Comparison of ENCODE assay signal across 27 cellular contexts in the genomic region with DNA sequence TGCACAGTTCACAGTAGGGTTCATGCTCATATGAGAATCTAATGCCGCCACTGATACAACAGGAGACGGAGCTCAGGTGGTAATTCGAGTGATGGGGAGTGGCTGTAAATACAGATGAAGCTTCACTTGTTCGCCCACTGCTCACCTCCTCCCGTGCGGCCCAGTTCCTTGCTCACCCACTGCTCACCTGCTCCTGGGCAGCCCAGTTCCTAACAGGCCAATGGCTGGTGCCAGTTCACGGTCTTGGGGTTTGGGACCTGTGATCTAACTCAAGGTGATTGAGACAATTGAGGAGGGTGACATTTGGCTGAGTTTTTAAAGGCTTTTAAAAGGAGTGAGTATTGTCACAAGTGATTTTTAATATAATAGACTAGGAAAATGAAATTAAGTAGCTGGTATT.
"Had no signal": no experiment of that assay in that cellular context is flagged by ENCODE, and none has a peak within 500 bp of the region (broad histone marks: within the 10 kb centered on the region; RNA-seq: fewer than 3 reads in every experiment).

No MANE protein-coding gene starts in this region.

- H3K9me3 ChIP-seq: thyroid gland, upper lobe of right lung had no signal

- DNase-seq: activated CD4-positive, alpha-beta T cell treated with anti-CD3 and anti-CD28 coated beads for 4 hours; activated CD4-positive, alpha-beta T cell treated with anti-CD3 and anti-CD28 coated beads, Interleukin-2, amount 50 U/mL, for 48 hours; activated CD8-positive, alpha-beta memory T cell treated with anti-CD3 and anti-CD28 coated beads for 24 hours; activated naive CD4-positive, alpha-beta T cell; amniotic stem cell; caudate nucleus; cortex of kidney; endodermal cell; foreskin fibroblast; heart right ventricle; kidney glomerular epithelial cell; left ventricle myocardium superior; retina; stimulated activated CD4-positive, alpha-beta T cell treated with anti-CD3 and anti-CD28 coated beads, Interleukin-4, amount 100 ng/mL, for 24 hours; stimulated activated naive CD8-positive, alpha-beta T cell treated with anti-CD3 and anti-CD28 coated beads, Interleukin-15, amount 100 ng/mL, for 72 hours; SW 1271; T-helper 9 cell; thyroid gland; upper lobe of right lung had no signal

- H3K9me3 Mint-ChIP-seq: stimulated activated effector memory CD8-positive, alpha-beta T cell treated with anti-CD3 and anti-CD28 coated beads, Interleukin-12 subunit alpha, Interleukin-12 subunit beta, amount 100 ng/mL, for 72 hours; stimulated activated naive CD8-positive, alpha-beta T cell treated with anti-CD3 and anti-CD28 coated beads, Interleukin-15, amount 100 ng/mL, for 72 hours had no signal

- H3K4me3 Mint-ChIP-seq: endodermal cell; nephron; stimulated activated effector memory CD8-positive, alpha-beta T cell treated with anti-CD3 and anti-CD28 coated beads, Interleukin-12 subunit alpha, Interleukin-12 subunit beta, amount 100 ng/mL, for 72 hours; stimulated activated naive CD8-positive, alpha-beta T cell treated with anti-CD3 and anti-CD28 coated beads, Interleukin-15, amount 100 ng/mL, for 72 hours; T-helper 1 cell treated with Interleukin-12 subunit alpha and Interleukin-12 subunit beta and Interleukin-4 antibody, amounts not matched to agents 30 μg/mL and 1 μg/mL, for 36 hours had no signal

- H3K27ac ChIP-seq: heart right ventricle, skin epidermis, thyroid gland, upper lobe of right lung, VCaP had no signal

- H3K4me3 ChIP-seq: heart right ventricle, skin epidermis, thyroid gland, upper lobe of right lung had no signal

- H3K4me1 Mint-ChIP-seq: endodermal cell, nephron had no signal

- H3K27me3 Mint-ChIP-seq: stimulated activated naive CD8-positive, alpha-beta T cell treated with anti-CD3 and anti-CD28 coated beads, Interleukin-15, amount 100 ng/mL, for 72 hours had no signal

- ATAC-seq: esophagus mucosa; left ventricle myocardium superior; sciatic nerve; stimulated activated effector memory CD8-positive, alpha-beta T cell treated with anti-CD3 and anti-CD28 coated beads, Interleukin-12 subunit alpha, Interleukin-12 subunit beta, amount 100 ng/mL, for 72 hours; stimulated activated naive CD8-positive, alpha-beta T cell treated with anti-CD3 and anti-CD28 coated beads, Interleukin-15, amount 100 ng/mL, for 72 hours; upper lobe of right lung had no signal

- H3K27ac Mint-ChIP-seq: endodermal cell; nephron; stimulated activated effector memory CD8-positive, alpha-beta T cell treated with anti-CD3 and anti-CD28 coated beads, Interleukin-12 subunit alpha, Interleukin-12 subunit beta, amount 100 ng/mL, for 72 hours; T-helper 1 cell treated with Interleukin-12 subunit alpha and Interleukin-12 subunit beta and Interleukin-4 antibody, amounts not matched to agents 30 μg/mL and 1 μg/mL, for 36 hours had no signal

- H3K4me1 ChIP-seq: upper lobe of right lung had no signal

- FAIRE-seq: TTC549 had no signal

- H3K27me3 ChIP-seq: heart right ventricle, thyroid gland, upper lobe of right lung had no signal
